In the genomic region with DNA sequence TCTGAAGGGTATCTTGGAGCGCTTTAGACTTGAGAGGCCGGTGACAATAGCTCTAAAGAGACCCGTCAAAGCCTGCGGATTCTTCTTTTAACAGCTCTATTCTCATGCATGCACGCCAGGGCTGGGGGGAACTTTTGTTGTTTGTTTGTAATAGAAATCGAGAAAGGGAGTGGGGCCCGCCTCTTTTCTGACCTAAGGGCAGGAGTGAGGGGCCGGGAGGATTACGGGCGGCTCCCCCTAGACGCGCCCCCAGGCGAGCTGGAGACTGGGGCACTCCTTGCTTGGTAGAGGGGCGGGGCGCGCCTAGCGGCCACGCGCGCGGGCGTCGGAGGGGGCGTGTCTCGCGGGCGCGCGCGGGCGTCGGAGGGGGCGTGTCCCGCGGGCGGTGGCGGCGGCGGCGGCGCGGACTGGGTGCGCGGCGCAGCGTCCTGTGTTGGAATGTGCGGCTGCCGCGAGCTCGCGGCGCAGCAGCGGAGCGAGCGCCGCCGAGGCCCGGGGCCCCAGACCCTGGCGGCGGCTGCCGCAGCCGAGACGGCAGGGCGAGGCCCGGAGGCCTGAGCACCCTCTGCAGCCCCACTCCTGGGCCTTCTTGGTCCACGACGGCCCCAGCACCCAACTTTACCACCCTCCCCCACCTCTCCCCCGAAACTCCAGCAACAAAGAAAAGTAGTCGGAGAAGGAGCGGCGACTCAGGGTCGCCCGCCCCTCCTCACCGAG, we compare ENCODE assay signal across 1 cellular context.
A peak's percentile ranks its signal among the peaks of the same experiment; 100 is the strongest.
TF ChIP-seq lines count a peak whose summit lies in the region.

A gene with protein sequence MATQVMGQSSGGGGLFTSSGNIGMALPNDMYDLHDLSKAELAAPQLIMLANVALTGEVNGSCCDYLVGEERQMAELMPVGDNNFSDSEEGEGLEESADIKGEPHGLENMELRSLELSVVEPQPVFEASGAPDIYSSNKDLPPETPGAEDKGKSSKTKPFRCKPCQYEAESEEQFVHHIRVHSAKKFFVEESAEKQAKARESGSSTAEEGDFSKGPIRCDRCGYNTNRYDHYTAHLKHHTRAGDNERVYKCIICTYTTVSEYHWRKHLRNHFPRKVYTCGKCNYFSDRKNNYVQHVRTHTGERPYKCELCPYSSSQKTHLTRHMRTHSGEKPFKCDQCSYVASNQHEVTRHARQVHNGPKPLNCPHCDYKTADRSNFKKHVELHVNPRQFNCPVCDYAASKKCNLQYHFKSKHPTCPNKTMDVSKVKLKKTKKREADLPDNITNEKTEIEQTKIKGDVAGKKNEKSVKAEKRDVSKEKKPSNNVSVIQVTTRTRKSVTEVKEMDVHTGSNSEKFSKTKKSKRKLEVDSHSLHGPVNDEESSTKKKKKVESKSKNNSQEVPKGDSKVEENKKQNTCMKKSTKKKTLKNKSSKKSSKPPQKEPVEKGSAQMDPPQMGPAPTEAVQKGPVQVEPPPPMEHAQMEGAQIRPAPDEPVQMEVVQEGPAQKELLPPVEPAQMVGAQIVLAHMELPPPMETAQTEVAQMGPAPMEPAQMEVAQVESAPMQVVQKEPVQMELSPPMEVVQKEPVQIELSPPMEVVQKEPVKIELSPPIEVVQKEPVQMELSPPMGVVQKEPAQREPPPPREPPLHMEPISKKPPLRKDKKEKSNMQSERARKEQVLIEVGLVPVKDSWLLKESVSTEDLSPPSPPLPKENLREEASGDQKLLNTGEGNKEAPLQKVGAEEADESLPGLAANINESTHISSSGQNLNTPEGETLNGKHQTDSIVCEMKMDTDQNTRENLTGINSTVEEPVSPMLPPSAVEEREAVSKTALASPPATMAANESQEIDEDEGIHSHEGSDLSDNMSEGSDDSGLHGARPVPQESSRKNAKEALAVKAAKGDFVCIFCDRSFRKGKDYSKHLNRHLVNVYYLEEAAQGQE (plus strand): TSS at position 412 of the 717 bp plus-strand sequence. CDS start 2,739 bp downstream, outside the sequence.

TF ChIP-seq in IMR-90, 13 proteins besides CTCF, POLR2A, EP300 and RAD21:
- TF ChIP-seq FOS (IDR thresholded peaks at IDR 0.05; ENCODE audit: low read depth, low read length) (no peak), RFX5 (IDR thresholded peaks at IDR 0.05; ENCODE audit: low read depth, low read length) (no peak), CEBPB (IDR thresholded peaks at IDR 0.05; ENCODE audit: low read depth, low read length) (no peak), MXI1 (IDR thresholded peaks at IDR 0.05; ENCODE audit: borderline replicate concordance, low read depth, low read length) (peak; percentile 67; the same call in 1 of the 2 replicates), MAZ (IDR thresholded peaks at IDR 0.05; ENCODE audit: borderline replicate concordance, low read depth, low read length) (no peak)
- TF ChIP-seq, protein P1, sequence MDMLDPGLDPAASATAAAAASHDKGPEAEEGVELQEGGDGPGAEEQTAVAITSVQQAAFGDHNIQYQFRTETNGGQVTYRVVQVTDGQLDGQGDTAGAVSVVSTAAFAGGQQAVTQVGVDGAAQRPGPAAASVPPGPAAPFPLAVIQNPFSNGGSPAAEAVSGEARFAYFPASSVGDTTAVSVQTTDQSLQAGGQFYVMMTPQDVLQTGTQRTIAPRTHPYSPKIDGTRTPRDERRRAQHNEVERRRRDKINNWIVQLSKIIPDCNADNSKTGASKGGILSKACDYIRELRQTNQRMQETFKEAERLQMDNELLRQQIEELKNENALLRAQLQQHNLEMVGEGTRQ (IDR thresholded peaks at IDR 0.05; ENCODE audit: low read depth, low read length) = no peak
